Comparison of ENCODE assay signal across 8 cellular contexts in genomic region chr6:150865406-150866146, GRCh38. TPM values are rescaled to one million over a fixed set of nuclear protein-coding genes. Genes with fewer than 3 reads are reported as not detected.
A peak's percentile ranks its signal among the peaks of the same experiment; 100 is the strongest.
DNase-seq lines count a peak whose midpoint lies in the region; ATAC-seq and TF ChIP-seq lines count a peak whose summit lies in the region.

TSS of gene MTHFD1L (plus strand) at chr6:150865702. CDS start at chr6:150865823, 121 bp downstream.

- intact Hi-C loops in left lung (cut with DNase I), result no loop called here

- H3K4me1 ChIP-seq in ACC112 (ENCODE audit: control insufficient read depth, insufficient read depth, low read length, unreplicated experiment) (peaks cover 11% of the 10 kb centered on the region), left lung (peaks cover 3 to 15% of the 10 kb centered on the region in 2 donors)

- DNase-seq in NCI-H2196 treated with DMSO at 0.1 percent for 48 hours (lab: John Stamatoyannopoulos, UW; ENCODE audit: unreplicated experiment) (peak; percentile 45), dedifferentiated amniotic fluid mesenchymal stem cell (ENCODE audit: extremely low spot score) (peak; percentile 86), left lung (peak; percentile 81 to 94)
- peak; percentile 83 for DNase-seq in activated CD4-positive, alpha-beta T cell treated with anti-CD3 and anti-CD28 coated beads for 48 hours
- DNase-seq in stimulated activated CD4-positive, alpha-beta T cell treated with anti-CD3 and anti-CD28 coated beads, Interleukin-2, amount 100 ng/mL, for 48 hours, result peak; percentile 69 to 71

- peak; percentile 56 to 70 for TF ChIP-seq CTCF in left lung (IDR thresholded peaks at IDR 0.05)

- H3K4me3 ChIP-seq in ACC112 (ENCODE audit: low read depth, low read length) (peak within 1 kb of the TSS; percentile 97), left lung (peak within 1 kb of the TSS; percentile 76 to 87)

- no peaks in the 10 kb centered on the region for H3K9me3 ChIP-seq in left lung

- ATAC-seq in GM18508 (IDR thresholded peaks at IDR 0.05; ENCODE audit: insufficient read depth, unreplicated experiment) (peak; percentile 44), HG02973 (IDR thresholded peaks at IDR 0.05; ENCODE audit: unreplicated experiment) (peak; percentile 77), left lung (peak; percentile 80)

- no peaks in the 10 kb centered on the region for H3K27me3 ChIP-seq in ACC112 (ENCODE audit: insufficient read depth, low read length)
- H3K27me3 ChIP-seq in left lung, result no peaks in the 10 kb centered on the region

- peak within 1 kb of the TSS; percentile 98 for H3K27ac ChIP-seq in ACC112 (ENCODE audit: low read depth, low read length)
- H3K27ac ChIP-seq in left lung, result peak within 1 kb of the TSS; percentile 81 to 97

- H3K36me3 ChIP-seq in ACC112 (ENCODE audit: insufficient read depth, low read length), result no peaks in the 10 kb centered on the region
- no peaks in the 10 kb centered on the region for H3K36me3 ChIP-seq in left lung

- H3K79me2 ChIP-seq in ACC112 (ENCODE audit: control insufficient read depth, insufficient read depth, low read length, unreplicated experiment), result peaks cover 39% of the 10 kb centered on the region

- peak within 1 kb of the TSS; percentile 35 for H2AFZ ChIP-seq in ACC112 (ENCODE audit: low read length, unreplicated experiment)

RNA-seq across cellular contexts. Expression of gene MTHFD1L, which starts in this region (rescaled TPM):
- 10 to 100 TPM; 21.2 to 38.2 TPM for total RNA-seq in left lung

Comparison
In these comparisons a context has a peak if more than half of its experiments do, and no peak if none do; other contexts are left out.
1. Peak in every context shown above with its lines: DNase-seq, ATAC-seq, H3K4me3 ChIP-seq and H3K27ac ChIP-seq.